In genomic region chr17:47066841-47067682, GRCh38 we compare ENCODE assay signal across 1 cellular context.
TF ChIP-seq lines count a peak whose summit lies in the region.

No MANE protein-coding gene starts in this region.

TF ChIP-seq in SK-N-SH, 30 proteins besides CTCF, POLR2A, EP300 and RAD21 (continued from another document):
- peak; percentile 82 for TF ChIP-seq PBX3 (IDR thresholded peaks at IDR 0.05)
- TF ChIP-seq USF2 (IDR thresholded peaks at IDR 0.05; ENCODE audit: borderline replicate concordance, low read depth, low read length): no peak
- TF ChIP-seq RFX5 (IDR thresholded peaks at IDR 0.05; ENCODE audit: low read length): no peak
- peak; percentile 52; the same call in 1 of the 2 replicates for TF ChIP-seq FOSL2 (IDR thresholded peaks at IDR 0.05; ENCODE audit: borderline replicate concordance, low read depth)
- TF ChIP-seq MAX (IDR thresholded peaks at IDR 0.05; ENCODE audit: low read depth): peak; percentile 96
- TF ChIP-seq FOXM1 (IDR thresholded peaks at IDR 0.05; ENCODE audit: low read depth): peak; percentile 65; the same call in 1 of the 2 replicates
- peak; percentile 95 for TF ChIP-seq CHD2 (IDR thresholded peaks at IDR 0.05; ENCODE audit: low read length, partially characterized antibody)
- TF ChIP-seq TCF12 (IDR thresholded peaks at IDR 0.05): peak; percentile 95
- TF ChIP-seq RXRA (IDR thresholded peaks at IDR 0.05; ENCODE audit: borderline replicate concordance, low read depth): no peak
- TF ChIP-seq IRF3 (IDR thresholded peaks at IDR 0.05; ENCODE audit: low read depth, low read length): no peak; the same call in 1 of the 2 replicates
- TF ChIP-seq MXI1 (IDR thresholded peaks at IDR 0.05; ENCODE audit: low read depth, low read length): peak; percentile 88
- no peak for TF ChIP-seq SMC3 (IDR thresholded peaks at IDR 0.05; ENCODE audit: low read depth, low read length)
- peak; percentile 80 for TF ChIP-seq YY1 (IDR thresholded peaks at IDR 0.05; ENCODE audit: low read depth)
- 0 out of 2 replicates have a peak, but pooled peaks have one; percentile 57 for TF ChIP-seq TEAD4 (IDR thresholded peaks at IDR 0.05; ENCODE audit: borderline replicate concordance, insufficient read depth)
- peak; percentile 99 for TF ChIP-seq POLR2AphosphoS5 (IDR thresholded peaks at IDR 0.05; ENCODE audit: low read depth, low read length)
- TF ChIP-seq MEF2A (IDR thresholded peaks at IDR 0.05; ENCODE audit: borderline replicate concordance, low read depth): no peak
- peak; percentile 59 for TF ChIP-seq FOXJ3 (CRISPR knock-in tag; IDR thresholded peaks at IDR 0.05)
- no peak for TF ChIP-seq NRF1 (IDR thresholded peaks at IDR 0.05; ENCODE audit: low read depth, low read length)
- peak; percentile 70 for TF ChIP-seq GATA2 (CRISPR knock-in tag; IDR thresholded peaks at IDR 0.05)
- no peak for TF ChIP-seq EZH2phosphoT487 (IDR thresholded peaks at IDR 0.05; ENCODE audit: borderline replicate concordance, low read depth)
